In genomic region chr7:2734761-2735571, GRCh38 we compare ENCODE assay signal across 1 cellular context.
TF ChIP-seq lines count a peak whose summit lies in the region.

No MANE protein-coding gene starts in this region.

TF ChIP-seq in K562, 482 proteins besides CTCF, POLR2A, EP300 and RAD21 (continued from another document):
- TF ChIP-seq PBX2 (CRISPR knock-in tag; IDR thresholded peaks at IDR 0.05; ENCODE audit: low read depth): no peak
- peak; percentile 54; the same call in 1 of the 2 replicates for TF ChIP-seq PBX2 (tag; conservative IDR thresholded peaks at IDR 0.05; ENCODE audit: low read depth)
- peak; percentile 66; the same call in 1 of the 2 replicates for TF ChIP-seq CC2D1A (IDR thresholded peaks at IDR 0.05)
- peak; percentile 71 for TF ChIP-seq MGA (IDR thresholded peaks at IDR 0.05)
- TF ChIP-seq LEF1 (IDR thresholded peaks at IDR 0.05): peak; percentile 22; the same call in 1 of the 2 replicates
- peak; percentile 61; the same call in 1 of the 2 replicates for TF ChIP-seq BHLHE40 (IDR thresholded peaks at IDR 0.05; ENCODE audit: low read length)
- TF ChIP-seq MEIS2 (IDR thresholded peaks at IDR 0.05; ENCODE audit: partially characterized antibody): peak; percentile 71
- TF ChIP-seq ZNF76 (CRISPR knock-in tag; IDR thresholded peaks at IDR 0.05; ENCODE audit: borderline replicate concordance): no peak
- TF ChIP-seq, protein P1, sequence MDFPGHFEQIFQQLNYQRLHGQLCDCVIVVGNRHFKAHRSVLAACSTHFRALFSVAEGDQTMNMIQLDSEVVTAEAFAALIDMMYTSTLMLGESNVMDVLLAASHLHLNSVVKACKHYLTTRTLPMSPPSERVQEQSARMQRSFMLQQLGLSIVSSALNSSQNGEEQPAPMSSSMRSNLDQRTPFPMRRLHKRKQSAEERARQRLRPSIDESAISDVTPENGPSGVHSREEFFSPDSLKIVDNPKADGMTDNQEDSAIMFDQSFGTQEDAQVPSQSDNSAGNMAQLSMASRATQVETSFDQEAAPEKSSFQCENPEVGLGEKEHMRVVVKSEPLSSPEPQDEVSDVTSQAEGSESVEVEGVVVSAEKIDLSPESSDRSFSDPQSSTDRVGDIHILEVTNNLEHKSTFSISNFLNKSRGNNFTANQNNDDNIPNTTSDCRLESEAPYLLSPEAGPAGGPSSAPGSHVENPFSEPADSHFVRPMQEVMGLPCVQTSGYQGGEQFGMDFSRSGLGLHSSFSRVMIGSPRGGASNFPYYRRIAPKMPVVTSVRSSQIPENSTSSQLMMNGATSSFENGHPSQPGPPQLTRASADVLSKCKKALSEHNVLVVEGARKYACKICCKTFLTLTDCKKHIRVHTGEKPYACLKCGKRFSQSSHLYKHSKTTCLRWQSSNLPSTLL (IDR thresholded peaks at IDR 0.05): no peak
- no peak for TF ChIP-seq JUND (IDR thresholded peaks at IDR 0.05; ENCODE audit: borderline replicate concordance, low read depth, low read length)
- peak; percentile 46; the same call in 1 of the 3 replicates for TF ChIP-seq JUND (tag; IDR thresholded peaks at IDR 0.05; ENCODE audit: borderline replicate concordance, low read depth, low read length)
- TF ChIP-seq POLR2AphosphoS5 (IDR thresholded peaks at IDR 0.05; ENCODE audit: control insufficient read depth, insufficient read depth, low read depth, low read length): peak; percentile 60; the same call in 1 of the 2 replicates
- TF ChIP-seq MAX (CRISPR knock-in tag; IDR thresholded peaks at IDR 0.05): peak; percentile 50; the same call in 1 of the 2 replicates
- TF ChIP-seq E2F3 (CRISPR knock-in tag; IDR thresholded peaks at IDR 0.05): no peak
- TF ChIP-seq NCOA4 (IDR thresholded peaks at IDR 0.05; ENCODE audit: partially characterized antibody): no peak
- TF ChIP-seq ID3 (CRISPR knock-in tag; IDR thresholded peaks at IDR 0.05): no peak
- TF ChIP-seq ID3 (tag; IDR thresholded peaks at IDR 0.05): no peak
- TF ChIP-seq TCF3 (CRISPR knock-in tag; IDR thresholded peaks at IDR 0.05): peak; percentile 93
- peak; percentile 69; the same call in 1 of the 2 replicates for TF ChIP-seq SMARCA4 (IDR thresholded peaks at IDR 0.05)
- TF ChIP-seq CXXC5 (CRISPR knock-in tag; IDR thresholded peaks at IDR 0.05): peak; percentile 88
- no peak for TF ChIP-seq HNRNPH1 (optimal IDR thresholded peaks at IDR 0.05; ENCODE audit: low read depth, low read length)
- TF ChIP-seq SOX6 (IDR thresholded peaks at IDR 0.05): peak; percentile 60; the same call in 1 of the 2 replicates
